In genomic region chr2:53217250-53217649, GRCh38 we compare ENCODE assay signal across 1 cellular context.
TF ChIP-seq lines count a peak whose summit lies in the region.

No MANE protein-coding gene starts in this region.

TF ChIP-seq in H1, 55 proteins besides CTCF, POLR2A, EP300 and RAD21 (continued from another document):
- TF ChIP-seq GABPA (IDR thresholded peaks at IDR 0.05; ENCODE audit: borderline replicate concordance, insufficient read depth, low read length) (no peak), HDAC6 (IDR thresholded peaks at IDR 0.05; ENCODE audit: low read depth, low read length) (no peak), SIN3A (conservative IDR thresholded peaks at IDR 0.05 in 1 of 2, IDR thresholded peaks at IDR 0.05 in 1 of 2; ENCODE audit: low read depth in 1 of 2, low read length in 2 of 2) (no peak), TEAD4 (IDR thresholded peaks at IDR 0.05; ENCODE audit: low read depth, low read length) (no peak)
